Comparison of ENCODE assay signal across 8 cellular contexts in the genomic region with DNA sequence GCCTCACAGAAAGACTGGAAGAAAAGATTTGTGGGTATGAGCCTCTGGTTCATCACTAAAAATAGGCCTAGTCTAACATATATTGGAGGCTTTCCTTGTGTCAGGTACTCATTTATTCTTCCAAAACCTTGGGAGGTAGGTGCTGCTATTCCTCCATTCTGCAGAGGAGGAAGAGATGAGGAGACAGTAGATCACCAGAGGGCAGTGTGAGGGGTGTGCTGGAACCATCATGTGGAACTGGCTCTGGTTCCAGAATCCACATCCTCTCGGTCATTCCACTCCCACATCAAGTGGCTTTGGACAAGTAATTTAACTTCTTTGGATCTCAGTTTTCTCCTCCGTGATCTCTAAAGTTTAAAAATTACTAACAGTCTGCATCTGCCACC. TPM values are rescaled to one million over a fixed set of nuclear protein-coding genes. Genes with fewer than 3 reads are reported as not detected.
"Had no signal": no experiment of that assay in that cellular context is flagged by ENCODE, and none has a peak within 500 bp of the region (broad histone marks: within the 10 kb centered on the region; RNA-seq: fewer than 3 reads in every experiment).

No MANE protein-coding gene starts in this region.

- H3K36me3 ChIP-seq: heart left ventricle, suprapubic skin, upper lobe of right lung had no signal

- H2AFZ ChIP-seq: parathyroid adenoma had no signal

- H3K4me1 ChIP-seq: parathyroid adenoma, suprapubic skin, upper lobe of right lung had no signal

- H3K27me3 ChIP-seq: heart left ventricle, suprapubic skin, upper lobe of right lung had no signal

- DNase-seq: activated B cell treated with CpG ODN at 0.5 μM for 24 hours, upper lobe of right lung had no signal

- H3K4me2 ChIP-seq: smooth muscle cell had no signal

- H3K27ac ChIP-seq: epithelial cell of prostate, parathyroid adenoma, suprapubic skin, upper lobe of right lung had no signal

- H3K9me3 ChIP-seq: heart left ventricle, suprapubic skin, upper lobe of right lung had no signal

- H3K4me3 ChIP-seq: heart left ventricle, smooth muscle cell, suprapubic skin, upper lobe of right lung had no signal

- H3K9ac ChIP-seq: parathyroid adenoma had no signal

RNA-seq across cellular contexts. Expression of a gene that starts 7.4 kb away (rescaled TPM):
- total RNA-seq: smooth muscle cell had no signal
- polyA plus RNA-seq: naive thymus-derived CD4-positive, alpha-beta T cell had no signal
